13 cellular contexts compared by ENCODE assay signal in the genomic region with DNA sequence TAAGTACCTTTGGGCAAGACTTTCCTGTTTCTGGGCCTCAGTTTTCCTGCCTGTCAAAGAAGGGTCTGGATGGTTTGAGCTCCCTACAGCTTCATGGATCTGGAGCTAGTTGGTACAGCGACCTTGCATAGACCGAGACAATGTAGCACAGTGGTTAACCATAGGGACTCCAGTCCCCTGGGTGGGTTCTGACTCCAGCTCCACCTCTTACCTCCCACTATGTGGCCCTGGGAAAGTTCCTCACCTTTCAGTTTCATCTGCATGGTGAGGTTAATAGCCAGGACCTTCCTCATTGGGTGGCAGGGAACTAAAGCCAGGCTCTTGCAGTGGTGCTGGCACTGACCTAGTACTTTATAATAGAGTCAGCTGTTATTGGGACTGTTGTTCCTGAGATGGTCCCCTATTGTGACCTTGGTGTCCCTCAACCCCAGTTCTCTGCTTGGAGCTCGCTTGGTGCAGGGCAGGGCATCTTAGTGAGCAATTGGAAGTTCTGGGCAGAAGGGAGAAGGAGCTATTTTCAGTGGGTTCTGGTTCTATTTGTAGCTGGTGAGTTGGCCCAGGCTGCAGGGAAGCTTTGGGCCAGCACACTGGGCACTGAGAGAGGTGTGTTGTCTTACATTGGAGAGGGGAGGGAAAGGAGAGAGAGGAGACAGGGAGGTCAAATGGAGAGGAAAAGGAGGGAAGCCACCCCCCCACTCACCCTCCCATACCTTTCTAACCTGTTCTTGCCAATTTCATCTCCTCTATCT. TPM values are rescaled to one million over a fixed set of nuclear protein-coding genes. Genes with fewer than 3 reads are reported as not detected.
DNase-seq lines count a peak whose midpoint lies in the region; ATAC-seq and TF ChIP-seq lines count a peak whose summit lies in the region.
"Had no signal": no experiment of that assay in that cellular context is flagged by ENCODE, and none has a peak within 500 bp of the region (broad histone marks: within the 10 kb centered on the region; RNA-seq: fewer than 3 reads in every experiment).

No MANE protein-coding gene starts in this region.

- no peak overlapping the region for H3K18ac ChIP-seq in H9 (ENCODE audit: insufficient read length, low read depth, low read length)

- peak; percentile 39 for DNase-seq in H9
- no peak for DNase-seq in SK-N-MC (ENCODE audit: low read depth, low spot score)
- DNase-seq in right cardiac atrium: peak in 1 of 3 donors; percentile 47
- DNase-seq in osteocyte (ENCODE audit: extremely low spot score, unreplicated experiment): peak; percentile 34
- DNase-seq in activated naive CD4-positive, alpha-beta T cell (lab: John Stamatoyannopoulos, UW): no peak
- DNase-seq in NCI-H1092 (lab: John Stamatoyannopoulos, UW): no peak
- DNase-seq: activated CD4-positive, alpha-beta T cell treated with anti-CD3 and anti-CD28 coated beads for 4 hours; activated CD8-positive, alpha-beta memory T cell treated with anti-CD3 and anti-CD28 coated beads, Interleukin-2, amount 50 U/mL, for 48 hours; activated naive CD4-positive, alpha-beta T cell treated with anti-CD3 and anti-CD28 coated beads, Interleukin-2, amount 50 U/mL, for 16 hours; effector CD4-positive, alpha-beta T cell; IMR-90 had no signal

- H3K9me3 Mint-ChIP-seq in H9: no peaks in the 10 kb centered on the region
- no peaks in the 10 kb centered on the region for H3K9me3 Mint-ChIP-seq in osteocyte (ENCODE audit: unreplicated experiment)

- H4K20me1 ChIP-seq in H9 (ENCODE audit: control insufficient read depth, insufficient read depth, insufficient read length): no peaks in the 10 kb centered on the region

- H3K27ac ChIP-seq in H9 (ENCODE audit: insufficient read length, low read depth, low read length) (no peak overlapping the region), SK-N-MC (0 out of 2 replicates have a peak overlapping the region, but pooled peaks have one; percentile 77), right cardiac atrium (ENCODE audit: low read length) (peak overlapping the region; percentile 68)

- peaks cover 16 to 26% of the 10 kb centered on the region in 2 experiments for H3K4me1 Mint-ChIP-seq in H9
- H3K4me1 Mint-ChIP-seq in osteocyte (ENCODE audit: unreplicated experiment): peaks cover 6% of the 10 kb centered on the region

- H2BK15ac ChIP-seq in H9 (ENCODE audit: low read depth, low read length): no peak overlapping the region

- H3K4me3 ChIP-seq in SK-N-MC (peak overlapping the region; percentile 61), right cardiac atrium (ENCODE audit: low read length) (no peak overlapping the region)

- H3K9ac ChIP-seq in H9 (ENCODE audit: extremely low read depth, insufficient read length, low read length): no peak overlapping the region
- no peak overlapping the region for H3K9ac ChIP-seq in SK-N-MC (ENCODE audit: insufficient read length)

- H3K9me3 ChIP-seq in H9 (ENCODE audit: control insufficient read depth, low read depth, low read length) (no peaks in the 10 kb centered on the region), SK-N-MC (ENCODE audit: low read depth, low read length) (peaks cover 3% of the 10 kb centered on the region; the same call in 1 of the 2 replicates), right cardiac atrium (ENCODE audit: control insufficient read depth, low read length) (no peaks in the 10 kb centered on the region)

- H2BK20ac ChIP-seq in H9 (ENCODE audit: low read depth, low read length, poor library complexity, severe bottlenecking): no peak overlapping the region

- H3K79me2 ChIP-seq in H9 (ENCODE audit: insufficient read depth, low read length): no peaks in the 10 kb centered on the region

- no peak overlapping the region for H3K56ac ChIP-seq in H9 (ENCODE audit: insufficient read length, low read depth, low read length)

- no peaks in the 10 kb centered on the region for H3K79me1 ChIP-seq in H9 (ENCODE audit: insufficient read depth, low read depth, low read length, poor library complexity, severe bottlenecking)

- no CpG with 5 or more reads among the region's 3 CpGs for whole genome bisulfite sequencing in H9 (ENCODE audit: extremely low coverage, insufficient read length, low lambda C conversion rate)
- WGBS in right cardiac atrium: 86% methylated on average over 3 of the region's 3 CpGs

- H3K14ac ChIP-seq in H9 (ENCODE audit: insufficient read depth, low read length): no peak overlapping the region

- H2BK5ac ChIP-seq in H9 (ENCODE audit: insufficient read length, low read length): no peak overlapping the region

- intact Hi-C loops in right cardiac atrium (cut with DNase I): no loop called here

- TF ChIP-seq CTCF in H9 (conservative IDR thresholded peaks at IDR 0.05) (no peak), osteocyte (IDR thresholded peaks at IDR 0.05) (no peak)

- H3T11ph ChIP-seq in H9 (ENCODE audit: low read length): no peak overlapping the region

- no peaks in the 10 kb centered on the region for H3K23me2 ChIP-seq in H9 (ENCODE audit: insufficient read length, low read depth, low read length, poor library complexity, severe bottlenecking)

- H3K4me3 Mint-ChIP-seq in H9: no peak overlapping the region; a peak in 1 of 5 replicates
- no peak overlapping the region for H3K4me3 Mint-ChIP-seq in osteocyte (ENCODE audit: unreplicated experiment)

- no peak overlapping the region for H4K5ac ChIP-seq in H9 (ENCODE audit: insufficient read length, low read depth, low read length)

- H3K27me3 ChIP-seq in H9 (ENCODE audit: insufficient read depth, low read length): no peaks in the 10 kb centered on the region
- H3K27me3 ChIP-seq in right cardiac atrium (ENCODE audit: control insufficient read depth, insufficient read depth): no peaks in the 10 kb centered on the region

- H3K27me3 Mint-ChIP-seq in H9 (ENCODE audit: low read depth) (peaks cover 3% of the 10 kb centered on the region; the same call in 1 of the 2 replicates), osteocyte (ENCODE audit: unreplicated experiment) (peaks cover 37% of the 10 kb centered on the region)

- H3K27ac Mint-ChIP-seq in H9: peak overlapping the region in 2 of 3 experiments; percentile 54 to 58; a peak in 3 of 7 replicates
- no peak overlapping the region for H3K27ac Mint-ChIP-seq in osteocyte (ENCODE audit: unreplicated experiment)

- no peak overlapping the region for H3K4ac ChIP-seq in H9 (ENCODE audit: low read depth, low read length)

- ATAC-seq in right cardiac atrium (peak; percentile 51 to 75), GM18519 (IDR thresholded peaks at IDR 0.05; ENCODE audit: low FRiP score, unreplicated experiment) (no peak), HG02973 (IDR thresholded peaks at IDR 0.05; ENCODE audit: unreplicated experiment) (no peak)

- H2AFZ ChIP-seq in H9 (ENCODE audit: low read length): no peak overlapping the region

- H2AK5ac ChIP-seq in H9 (ENCODE audit: insufficient read length, low read length): no peak overlapping the region

- no peak overlapping the region for H2BK120ac ChIP-seq in H9 (ENCODE audit: low read depth, low read length, poor library complexity, severe bottlenecking)

- no peak overlapping the region for H3K4me2 ChIP-seq in H9 (ENCODE audit: insufficient read depth, insufficient read length, low read length)

- H4K91ac ChIP-seq in H9 (ENCODE audit: insufficient read length, low read depth, low read length): no peak overlapping the region

- H3K4me1 ChIP-seq in H9 (ENCODE audit: insufficient read depth, low read length) (no peaks in the 10 kb centered on the region), right cardiac atrium (ENCODE audit: control insufficient read depth, insufficient read depth, low read length) (peaks cover 7% of the 10 kb centered on the region)

- H4K8ac ChIP-seq in H9 (replicated peaks; ENCODE audit: insufficient read length, low read depth, low read length): no peak overlapping the region

- no peaks in the 10 kb centered on the region for H3K36me3 ChIP-seq in SK-N-MC (ENCODE audit: insufficient read depth, low read length)

- no peak overlapping the region for H3K23ac ChIP-seq in H9 (ENCODE audit: insufficient read length, low read depth, low read length)

- H3K36me3 Mint-ChIP-seq in H9 (ENCODE audit: insufficient read depth in 1 of 3, low read depth in 3 of 3) (no peaks in the 10 kb centered on the region), osteocyte (ENCODE audit: unreplicated experiment) (no peaks in the 10 kb centered on the region)

- H2BK12ac ChIP-seq in H9 (ENCODE audit: insufficient read length, low read depth, low read length): no peak overlapping the region

RNA-seq across cellular contexts. Expression of a gene that starts 10.7 kb away (rescaled TPM):
- total RNA-seq in H9 (2021): 18.9 and 19.8 TPM in 2 replicates
- 10 to 100 TPM; 30.3 to 38.0 (median 33.6) TPM for total RNA-seq in right cardiac atrium
- polyA plus RNA-seq in right cardiac atrium: 9.5 TPM
- total RNA-seq in osteocyte: 41.2 and 42.5 TPM in 2 replicates

RNA-seq across cellular contexts. Expression of a gene that starts 34.2 kb away (rescaled TPM):
- total RNA-seq in H9 (2021) (46.5 and 48.2 TPM in 2 replicates), right cardiac atrium (10 to 100 TPM; 31.2 to 41.4 (median 40.2) TPM), osteocyte (47.1 and 49.4 TPM in 2 replicates)
- polyA plus RNA-seq in right cardiac atrium: 29.2 TPM

Comparison
In these comparisons a context has a peak if more than half of its experiments do, and no peak if none do; other contexts are left out.
1. DNase-seq: peak in H9 (single experiment) and osteocyte (single experiment); none in SK-N-MC (single experiment), activated naive CD4-positive, alpha-beta T cell (0 of 4) and NCI-H1092 (single experiment).
2. ATAC-seq: peak in right cardiac atrium (2 of 2); none in GM18519 (single experiment) and HG02973 (single experiment).